8 cellular contexts compared by ENCODE assay signal in genomic region chr15:69452702-69453513, GRCh38. TPM values are rescaled to one million over a fixed set of nuclear protein-coding genes. Genes with fewer than 3 reads are reported as not detected.
DNase-seq lines count a peak whose midpoint lies in the region; ATAC-seq and TF ChIP-seq lines count a peak whose summit lies in the region.

TSS of gene RPLP1 (plus strand) at chr15:69452818. CDS start at chr15:69452949, 131 bp downstream.

- H3K27me3 Mint-ChIP-seq in endodermal cell (ENCODE audit: insufficient read depth) = no peaks in the 10 kb centered on the region

- TF ChIP-seq CTCF in endodermal cell (conservative IDR thresholded peaks at IDR 0.05) = no peak

- peak within 1 kb of the TSS; percentile 99 for H3K4me3 ChIP-seq in endodermal cell (ENCODE audit: low read length)

- H3K9me3 ChIP-seq in endodermal cell (ENCODE audit: control insufficient read depth, low read length) = no peaks in the 10 kb centered on the region

- H3K27ac ChIP-seq in endodermal cell (ENCODE audit: low read depth, low read length) = peak within 1 kb of the TSS; percentile 83

- ATAC-seq in GM19468 (IDR thresholded peaks at IDR 0.05; ENCODE audit: extremely low read depth, unreplicated experiment) = peak; percentile 81

- H3K27me3 ChIP-seq in endodermal cell (ENCODE audit: control insufficient read depth, insufficient read depth, low read length, poor library complexity, severe bottlenecking) = no peaks in the 10 kb centered on the region

- WGBS in endodermal cell (ENCODE audit: insufficient coverage in 1 of 2, insufficient read length in 1 of 2), 2 experiments = 0% methylated on average over 31 to 77 of the region's 77 CpGs

- H3K9ac ChIP-seq in endodermal cell (ENCODE audit: extremely low read depth, low read length, poor library complexity, severe bottlenecking) = peak within 1 kb of the TSS; percentile 95

- H3K36me3 Mint-ChIP-seq in endodermal cell (ENCODE audit: low read depth) = peaks cover 52% of the 10 kb centered on the region

- H3K4me1 ChIP-seq in endodermal cell (ENCODE audit: control insufficient read depth, insufficient read depth, low read length) = no peaks in the 10 kb centered on the region

- peak within 1 kb of the TSS; percentile 97 for H3K27ac Mint-ChIP-seq in endodermal cell

- H3K36me3 ChIP-seq in endodermal cell (ENCODE audit: control insufficient read depth, insufficient read depth, low read length) = peaks cover 46% of the 10 kb centered on the region

- H3K4me3 Mint-ChIP-seq in endodermal cell = peak within 1 kb of the TSS; percentile 89

- H3K9me3 Mint-ChIP-seq in endodermal cell = no peaks in the 10 kb centered on the region

- peaks cover 15% of the 10 kb centered on the region for H3K4me1 Mint-ChIP-seq in endodermal cell

- peak; percentile 97 for DNase-seq in CMK (ENCODE audit: low read depth)
- DNase-seq in HS-5 (ENCODE audit: low read depth) = peak; percentile 79
- DNase-seq in NOMO-1 treated with dmso at 0.1 percent for 144 hours (lab: John Stamatoyannopoulos, UW; ENCODE audit: unreplicated experiment) = peak; percentile 90
- DNase-seq in activated CD8-positive, alpha-beta memory T cell treated with anti-CD3 and anti-CD28 coated beads, Interleukin-2, amount 50 U/mL, for 1 hour (ENCODE audit: extremely low read depth) = peak; percentile 91
- DNase-seq in endodermal cell = peak; percentile 97
- peak; percentile 99 for DNase-seq in mesenteric fat pad (ENCODE audit: low spot score)
- peak; percentile 90 for DNase-seq in stimulated activated CD8-positive, alpha-beta memory T cell treated with anti-CD3 and anti-CD28 coated beads, Interleukin-15, amount 100 ng/mL, for 24 hours (ENCODE audit: low read depth)

RNA-seq across cellular contexts. Expression of gene RPLP1, which starts in this region (rescaled TPM):
- 1,000 to 10,000 TPM; 1,560 to 1,563 TPM for total RNA-seq in endodermal cell
- 2,242 TPM for polyA plus RNA-seq in endodermal cell (2013, experiment 1 of 2)
- 2,014 TPM for polyA plus RNA-seq in endodermal cell (2013, experiment 2 of 2)
- total RNA-seq in mesenteric fat pad = 994 TPM

Comparison
In these comparisons a context has a peak if more than half of its experiments do, and no peak if none do; other contexts are left out.
1. Peak in every context shown above with its lines: DNase-seq, ATAC-seq, H3K4me3 ChIP-seq and H3K27ac ChIP-seq.